9 cellular contexts compared by ENCODE assay signal in genomic region chr9:33329117-33329563, GRCh38. TPM values are rescaled to one million over a fixed set of nuclear protein-coding genes. Genes with fewer than 3 reads are reported as not detected.
DNase-seq lines count a peak whose midpoint lies in the region; ATAC-seq and TF ChIP-seq lines count a peak whose summit lies in the region.
"Had no signal": no experiment of that assay in that cellular context is flagged by ENCODE, and none has a peak within 500 bp of the region (broad histone marks: within the 10 kb centered on the region; RNA-seq: fewer than 3 reads in every experiment).

No MANE protein-coding gene starts in this region.

- ATAC-seq in left colon = peak; percentile 89
- peak; percentile 76 to 94 for ATAC-seq in upper lobe of left lung (ENCODE audit: low FRiP score in 2 of 2)

- DNase-seq in LHCN-M2 (ENCODE audit: low read depth) = peak; percentile 87
- DNase-seq in breast epithelium (ENCODE audit: low spot score in 2 of 2) = peak; percentile 69 to 89
- DNase-seq in left colon = peak; percentile 44 to 91
- DNase-seq in upper lobe of left lung = peak in 1 of 2 donors; percentile 82
- no peak for DNase-seq in T-helper 2 cell
- DNase-seq in NCI-H1048 (lab: John Stamatoyannopoulos, UW) = no peak
- no peak for DNase-seq in T-helper 9 cell
- no peak for DNase-seq in NCI-H1694 treated with DMSO at 0.1 percent for 48 hours (lab: John Stamatoyannopoulos, UW)
- DNase-seq: effector memory CD4-positive, alpha-beta T cell had no signal

- no peak for TF ChIP-seq POLR2A in breast epithelium (IDR thresholded peaks at IDR 0.05)
- TF ChIP-seq POLR2A in upper lobe of left lung (IDR thresholded peaks at IDR 0.05) = no peak

- TF ChIP-seq EP300 in upper lobe of left lung (IDR thresholded peaks at IDR 0.05) = peak in 1 of 4 donors; percentile 84

- H3K4me3 ChIP-seq in breast epithelium (no peak overlapping the region), upper lobe of left lung (no peak overlapping the region)

- no peaks in the 10 kb centered on the region for H3K27me3 ChIP-seq in breast epithelium
- no peaks in the 10 kb centered on the region for H3K27me3 ChIP-seq in upper lobe of left lung

- H3K4me1 ChIP-seq in breast epithelium (peaks cover 0 to 8% of the 10 kb centered on the region in 2 donors), upper lobe of left lung (peaks cover 0 to 11% (median 7%) of the 10 kb centered on the region in 4 donors)

- H3K27ac ChIP-seq in breast epithelium = peak overlapping the region; percentile 83 to 88
- H3K27ac ChIP-seq in upper lobe of left lung = peak overlapping the region in 3 of 4 donors; percentile 40 to 66 (median 55)

- H3K36me3 ChIP-seq in breast epithelium (no peaks in the 10 kb centered on the region), upper lobe of left lung (peaks cover 7 to 87% (median 47%) of the 10 kb centered on the region in 4 donors)

- intact Hi-C loops in breast epithelium (cut with DNase I; ENCODE audit: low total_unique reads) = no loop called here
- intact Hi-C loops in left colon (cut with DNase I, micrococcal nuclease) = no loop called here

- WGBS in upper lobe of left lung, 2 donors = 54 to 77% methylated on average over 4 of the region's 4 CpGs

- TF ChIP-seq CTCF in breast epithelium (IDR thresholded peaks at IDR 0.05) (no peak), upper lobe of left lung (IDR thresholded peaks at IDR 0.05) (no peak)

- H3K9me3 ChIP-seq in breast epithelium (no peaks in the 10 kb centered on the region), upper lobe of left lung (no peaks in the 10 kb centered on the region)

RNA-seq across cellular contexts. Expression of gene NFX1, which starts 38.8 kb away (rescaled TPM):
- total RNA-seq in LHCN-M2 (2014; rRNA removed) = 20.2 and 23.4 TPM in 2 replicates
- polyA plus RNA-seq in LHCN-M2 (2012) = 19.0 TPM
- 10 to 100 TPM; 36.3 to 45.5 (median 38.3) TPM for total RNA-seq in breast epithelium
- total RNA-seq in left colon = 10 to 100 TPM; 35.2 to 38.3 TPM
- total RNA-seq in upper lobe of left lung = 10 to 100 TPM; 37.0 to 75.4 (median 54.1) TPM

Comparison
In these comparisons a context has a peak if more than half of its experiments do, and no peak if none do; other contexts are left out.
1. DNase-seq: peak in LHCN-M2 (single experiment), breast epithelium (2 of 2) and left colon (2 of 2); none in T-helper 2 cell (0 of 5), NCI-H1048 (single experiment), T-helper 9 cell (single experiment) and NCI-H1694 treated with DMSO at 0.1 percent for 48 hours (single experiment).